1 cellular context compared by ENCODE assay signal in the genomic region with DNA sequence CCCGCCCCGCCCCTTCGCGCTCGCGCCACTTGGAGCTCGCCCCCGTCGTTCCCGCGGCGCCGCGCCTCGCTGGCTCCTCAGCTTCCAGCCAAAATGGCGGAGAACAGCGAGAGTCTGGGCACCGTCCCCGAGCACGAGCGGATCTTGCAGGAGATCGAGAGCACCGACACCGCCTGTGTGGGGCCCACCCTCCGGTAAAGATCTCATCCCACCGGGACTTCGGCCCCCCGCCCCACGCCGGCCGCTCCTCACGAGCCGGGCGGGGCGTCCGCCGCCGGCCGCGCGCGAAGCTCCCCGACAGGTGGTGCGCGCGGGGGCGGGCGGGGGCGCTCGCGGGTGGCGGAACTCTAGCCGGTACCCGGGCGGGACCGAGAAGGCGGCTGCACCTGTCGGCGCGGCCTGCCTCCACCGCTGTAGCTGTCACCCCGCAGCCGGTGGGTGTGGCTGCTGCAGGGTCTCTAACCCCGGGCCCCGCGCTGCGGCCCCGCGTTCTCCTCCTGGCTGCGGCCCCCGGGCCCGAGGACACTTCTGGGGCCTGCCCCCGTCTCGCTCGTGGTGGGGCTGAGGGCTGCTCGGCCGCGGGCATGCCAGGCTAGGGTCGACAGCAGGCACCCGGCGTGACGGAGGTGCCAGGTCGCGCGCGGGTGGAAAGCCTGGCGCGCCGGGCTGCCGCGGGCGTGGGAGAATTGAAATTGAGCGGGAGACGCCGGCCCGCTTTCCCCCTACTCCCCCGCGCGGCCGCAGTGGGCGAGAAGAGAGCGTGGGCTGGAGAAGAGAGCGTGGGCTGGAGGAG.
TF ChIP-seq lines count a peak whose summit lies in the region.

A gene with protein sequence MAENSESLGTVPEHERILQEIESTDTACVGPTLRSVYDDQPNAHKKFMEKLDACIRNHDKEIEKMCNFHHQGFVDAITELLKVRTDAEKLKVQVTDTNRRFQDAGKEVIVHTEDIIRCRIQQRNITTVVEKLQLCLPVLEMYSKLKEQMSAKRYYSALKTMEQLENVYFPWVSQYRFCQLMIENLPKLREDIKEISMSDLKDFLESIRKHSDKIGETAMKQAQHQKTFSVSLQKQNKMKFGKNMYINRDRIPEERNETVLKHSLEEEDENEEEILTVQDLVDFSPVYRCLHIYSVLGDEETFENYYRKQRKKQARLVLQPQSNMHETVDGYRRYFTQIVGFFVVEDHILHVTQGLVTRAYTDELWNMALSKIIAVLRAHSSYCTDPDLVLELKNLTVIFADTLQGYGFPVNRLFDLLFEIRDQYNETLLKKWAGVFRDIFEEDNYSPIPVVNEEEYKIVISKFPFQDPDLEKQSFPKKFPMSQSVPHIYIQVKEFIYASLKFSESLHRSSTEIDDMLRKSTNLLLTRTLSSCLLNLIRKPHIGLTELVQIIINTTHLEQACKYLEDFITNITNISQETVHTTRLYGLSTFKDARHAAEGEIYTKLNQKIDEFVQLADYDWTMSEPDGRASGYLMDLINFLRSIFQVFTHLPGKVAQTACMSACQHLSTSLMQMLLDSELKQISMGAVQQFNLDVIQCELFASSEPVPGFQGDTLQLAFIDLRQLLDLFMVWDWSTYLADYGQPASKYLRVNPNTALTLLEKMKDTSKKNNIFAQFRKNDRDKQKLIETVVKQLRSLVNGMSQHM (plus strand): TSS at position 80 of the 793 bp plus-strand sequence. CDS start 14 bp downstream, at position 94.

TF ChIP-seq in H1, 55 proteins besides CTCF, POLR2A, EP300 and RAD21:
- TF ChIP-seq TAF7 (optimal IDR thresholded peaks at IDR 0.05; ENCODE audit: borderline replicate concordance, low read depth, low read length) = peak; percentile 51
- peak; percentile 33 for TF ChIP-seq RNF2 (IDR thresholded peaks at IDR 0.05; ENCODE audit: borderline replicate concordance, low read depth, low read length, missing control alignments, poor library complexity, severe bottlenecking)
- peak; percentile 69 for TF ChIP-seq PHF8 (conservative IDR thresholded peaks at IDR 0.05; ENCODE audit: low read depth, low read length)
- TF ChIP-seq GTF2F1 (IDR thresholded peaks at IDR 0.05; ENCODE audit: borderline replicate concordance, low read depth, low read length) = no peak
- TF ChIP-seq KDM4A (IDR thresholded peaks at IDR 0.05; ENCODE audit: low read depth, low read length, severe bottlenecking) = peak; percentile 63
- no peak for TF ChIP-seq KDM1A (IDR thresholded peaks at IDR 0.05; ENCODE audit: borderline replicate concordance, low read length)
- no peak for TF ChIP-seq FOSL1 (IDR thresholded peaks at IDR 0.05; ENCODE audit: insufficient read depth, low read depth, low read length)
- peak; percentile 45; the same call in 1 of the 2 replicates for TF ChIP-seq TBP (IDR thresholded peaks at IDR 0.05; ENCODE audit: low read depth, low read length)
- no peak for TF ChIP-seq BRCA1 (IDR thresholded peaks at IDR 0.05; ENCODE audit: low read depth, low read length)
- TF ChIP-seq TCF12 (IDR thresholded peaks at IDR 0.05; ENCODE audit: low read depth, low read length) = 0 out of 2 replicates have a peak, but pooled peaks have one; percentile 30
- TF ChIP-seq EGR1 (IDR thresholded peaks at IDR 0.05; ENCODE audit: borderline replicate concordance, low read depth, low read length) = peak; percentile 67; the same call in 1 of the 2 replicates
- no peak for TF ChIP-seq ZNF274 (IDR thresholded peaks at IDR 0.05; ENCODE audit: borderline replicate concordance, extremely low read depth, low read length)
- TF ChIP-seq JUND (IDR thresholded peaks at IDR 0.05; ENCODE audit: low read length) = no peak
- TF ChIP-seq ASH2L (IDR thresholded peaks at IDR 0.05; ENCODE audit: low read length) = peak; percentile 90
- TF ChIP-seq SIN3A (conservative IDR thresholded peaks at IDR 0.05 in 1 of 2, IDR thresholded peaks at IDR 0.05 in 1 of 2; ENCODE audit: low read depth in 1 of 2, low read length in 2 of 2) = peak; percentile 42 to 51; a peak in 1 of 4 replicates
- peak; percentile 56 for TF ChIP-seq TAF1 (IDR thresholded peaks at IDR 0.05; ENCODE audit: low read depth, low read length)
- peak; percentile 65; the same call in 1 of the 2 replicates for TF ChIP-seq BACH1 (IDR thresholded peaks at IDR 0.05; ENCODE audit: low read length)
- no peak for TF ChIP-seq JUN (IDR thresholded peaks at IDR 0.05; ENCODE audit: low read depth, low read length)
- TF ChIP-seq YY1 (IDR thresholded peaks at IDR 0.05; ENCODE audit: low read depth, low read length) = peak; percentile 92
- TF ChIP-seq, protein P1, sequence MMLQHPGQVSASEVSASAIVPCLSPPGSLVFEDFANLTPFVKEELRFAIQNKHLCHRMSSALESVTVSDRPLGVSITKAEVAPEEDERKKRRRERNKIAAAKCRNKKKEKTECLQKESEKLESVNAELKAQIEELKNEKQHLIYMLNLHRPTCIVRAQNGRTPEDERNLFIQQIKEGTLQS (IDR thresholded peaks at IDR 0.05; ENCODE audit: insufficient read depth, low read depth, low read length) = no peak
- peak; percentile 99 for TF ChIP-seq RBBP5 (IDR thresholded peaks at IDR 0.05; ENCODE audit: borderline replicate concordance, low read depth, low read length)
- TF ChIP-seq CBX8 (IDR thresholded peaks at IDR 0.05; ENCODE audit: borderline replicate concordance, low read depth, low read length) = no peak
- TF ChIP-seq POLR2AphosphoS5 (IDR thresholded peaks at IDR 0.05; ENCODE audit: low read depth, low read length) = peak; percentile 72; the same call in 1 of the 2 replicates
- TF ChIP-seq RFX5 (IDR thresholded peaks at IDR 0.05; ENCODE audit: borderline replicate concordance, low read depth, low read length) = no peak
- TF ChIP-seq, protein P2, sequence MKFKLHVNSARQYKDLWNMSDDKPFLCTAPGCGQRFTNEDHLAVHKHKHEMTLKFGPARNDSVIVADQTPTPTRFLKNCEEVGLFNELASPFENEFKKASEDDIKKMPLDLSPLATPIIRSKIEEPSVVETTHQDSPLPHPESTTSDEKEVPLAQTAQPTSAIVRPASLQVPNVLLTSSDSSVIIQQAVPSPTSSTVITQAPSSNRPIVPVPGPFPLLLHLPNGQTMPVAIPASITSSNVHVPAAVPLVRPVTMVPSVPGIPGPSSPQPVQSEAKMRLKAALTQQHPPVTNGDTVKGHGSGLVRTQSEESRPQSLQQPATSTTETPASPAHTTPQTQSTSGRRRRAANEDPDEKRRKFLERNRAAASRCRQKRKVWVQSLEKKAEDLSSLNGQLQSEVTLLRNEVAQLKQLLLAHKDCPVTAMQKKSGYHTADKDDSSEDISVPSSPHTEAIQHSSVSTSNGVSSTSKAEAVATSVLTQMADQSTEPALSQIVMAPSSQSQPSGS (IDR thresholded peaks at IDR 0.05; ENCODE audit: low read length) = no peak
